ENCODE assay signal across 1 cellular context in the genomic region with DNA sequence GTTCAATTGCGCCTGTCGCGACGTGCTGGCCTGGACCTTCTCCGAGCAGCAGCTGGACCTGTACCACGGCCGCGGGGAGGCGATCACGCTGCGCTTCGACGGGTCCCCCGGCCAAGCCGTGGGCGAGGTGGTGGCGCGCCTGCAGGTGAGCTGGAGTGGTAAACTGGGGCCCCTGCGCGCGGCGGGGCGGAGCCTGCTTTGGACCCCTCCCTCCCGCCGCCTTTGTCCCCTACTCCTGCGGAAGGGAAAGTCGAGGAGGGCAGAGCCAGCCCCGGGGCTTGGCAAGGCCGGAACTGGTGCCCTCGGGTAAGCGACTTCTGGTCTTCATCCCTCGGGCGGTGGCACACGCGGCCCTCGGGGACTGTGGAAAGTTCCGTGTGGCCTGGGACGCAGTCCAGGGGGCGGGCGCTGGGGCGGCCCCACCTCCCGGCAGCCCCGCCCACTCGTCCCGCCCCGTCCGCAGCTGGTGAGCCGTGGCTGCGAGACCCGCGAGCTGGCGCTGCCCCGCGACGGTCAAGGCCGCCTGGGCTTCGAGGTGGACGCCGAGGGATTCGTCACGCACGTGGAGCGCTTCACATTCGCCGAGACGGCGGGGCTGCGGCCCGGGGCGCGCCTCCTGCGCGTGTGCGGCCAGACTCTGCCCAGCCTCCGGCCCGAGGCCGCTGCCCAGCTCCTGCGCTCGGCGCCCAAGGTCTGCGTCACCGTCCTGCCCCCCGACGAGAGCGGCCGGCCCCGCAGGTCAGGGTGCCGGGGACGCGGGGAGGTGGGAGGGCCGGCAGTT.
TF ChIP-seq lines count a peak whose summit lies in the region.

No MANE protein-coding gene starts in this region.

TF ChIP-seq in HCT116, 20 proteins besides CTCF, POLR2A, EP300 and RAD21:
- TF ChIP-seq POLR2AphosphoS5 (IDR thresholded peaks at IDR 0.05; ENCODE audit: low read depth, low read length) = peak; percentile 72; the same call in 1 of the 2 replicates
- TF ChIP-seq ZFX (IDR thresholded peaks at IDR 0.05) = 0 out of 2 replicates have a peak, but pooled peaks have one; percentile 41
- TF ChIP-seq ZNF274 (IDR thresholded peaks at IDR 0.05; ENCODE audit: low read depth, low read length) = no peak
